In the genomic region with DNA sequence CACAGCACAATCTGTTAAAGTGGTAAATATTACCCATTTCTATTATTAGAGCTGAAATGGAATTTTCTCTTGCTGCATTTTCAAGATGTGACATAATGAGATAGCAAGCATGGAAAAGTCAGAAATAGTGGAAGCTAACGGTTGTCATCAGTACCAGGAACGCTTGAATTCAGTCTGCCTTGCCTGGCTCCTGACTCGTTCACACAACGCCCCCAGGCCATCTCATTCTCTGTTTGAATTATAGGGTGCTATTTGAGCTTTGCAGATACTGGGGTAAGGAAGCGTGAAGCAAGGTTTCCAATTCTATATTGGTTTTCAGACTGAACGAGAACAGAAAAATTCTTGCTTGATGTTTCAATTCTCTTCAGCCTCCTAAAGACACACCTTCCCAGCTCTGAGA, we compare ENCODE assay signal across 1 cellular context.
TF ChIP-seq lines count a peak whose summit lies in the region.

No MANE protein-coding gene starts in this region.

TF ChIP-seq in H1, 55 proteins besides CTCF, POLR2A, EP300 and RAD21:
- TF ChIP-seq, protein P1, sequence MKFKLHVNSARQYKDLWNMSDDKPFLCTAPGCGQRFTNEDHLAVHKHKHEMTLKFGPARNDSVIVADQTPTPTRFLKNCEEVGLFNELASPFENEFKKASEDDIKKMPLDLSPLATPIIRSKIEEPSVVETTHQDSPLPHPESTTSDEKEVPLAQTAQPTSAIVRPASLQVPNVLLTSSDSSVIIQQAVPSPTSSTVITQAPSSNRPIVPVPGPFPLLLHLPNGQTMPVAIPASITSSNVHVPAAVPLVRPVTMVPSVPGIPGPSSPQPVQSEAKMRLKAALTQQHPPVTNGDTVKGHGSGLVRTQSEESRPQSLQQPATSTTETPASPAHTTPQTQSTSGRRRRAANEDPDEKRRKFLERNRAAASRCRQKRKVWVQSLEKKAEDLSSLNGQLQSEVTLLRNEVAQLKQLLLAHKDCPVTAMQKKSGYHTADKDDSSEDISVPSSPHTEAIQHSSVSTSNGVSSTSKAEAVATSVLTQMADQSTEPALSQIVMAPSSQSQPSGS (IDR thresholded peaks at IDR 0.05; ENCODE audit: low read length), result no peak
- no peak for TF ChIP-seq JUN (IDR thresholded peaks at IDR 0.05; ENCODE audit: low read depth, low read length)
- TF ChIP-seq CEBPB (IDR thresholded peaks at IDR 0.05; ENCODE audit: low read depth, low read length), result no peak
- no peak for TF ChIP-seq HDAC2 (IDR thresholded peaks at IDR 0.05; ENCODE audit: borderline replicate concordance in 1 of 2, low read depth in 2 of 2, low read length in 2 of 2)
- TF ChIP-seq SRF (IDR thresholded peaks at IDR 0.05; ENCODE audit: low read depth, low read length), result no peak
- TF ChIP-seq PHF8 (conservative IDR thresholded peaks at IDR 0.05; ENCODE audit: low read depth, low read length), result no peak
- no peak for TF ChIP-seq SP2 (IDR thresholded peaks at IDR 0.05; ENCODE audit: low read length)
- no peak for TF ChIP-seq CBX8 (IDR thresholded peaks at IDR 0.05; ENCODE audit: borderline replicate concordance, low read depth, low read length)
- no peak for TF ChIP-seq EZH2 (IDR thresholded peaks at IDR 0.05; ENCODE audit: low read depth, low read length, severe bottlenecking)
- no peak for TF ChIP-seq POU5F1 (IDR thresholded peaks at IDR 0.05; ENCODE audit: low read depth, low read length)
- TF ChIP-seq SIN3A (conservative IDR thresholded peaks at IDR 0.05 in 1 of 2, IDR thresholded peaks at IDR 0.05 in 1 of 2; ENCODE audit: low read depth in 1 of 2, low read length in 2 of 2), result no peak
- no peak for TF ChIP-seq GABPA (IDR thresholded peaks at IDR 0.05; ENCODE audit: borderline replicate concordance, insufficient read depth, low read length)
- no peak for TF ChIP-seq SP1 (IDR thresholded peaks at IDR 0.05; ENCODE audit: low read depth, low read length)
- TF ChIP-seq JUND (IDR thresholded peaks at IDR 0.05; ENCODE audit: low read length), result no peak
- TF ChIP-seq TBP (IDR thresholded peaks at IDR 0.05; ENCODE audit: low read depth, low read length), result no peak
- TF ChIP-seq, protein P2, sequence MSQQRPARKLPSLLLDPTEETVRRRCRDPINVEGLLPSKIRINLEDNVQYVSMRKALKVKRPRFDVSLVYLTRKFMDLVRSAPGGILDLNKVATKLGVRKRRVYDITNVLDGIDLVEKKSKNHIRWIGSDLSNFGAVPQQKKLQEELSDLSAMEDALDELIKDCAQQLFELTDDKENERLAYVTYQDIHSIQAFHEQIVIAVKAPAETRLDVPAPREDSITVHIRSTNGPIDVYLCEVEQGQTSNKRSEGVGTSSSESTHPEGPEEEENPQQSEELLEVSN (IDR thresholded peaks at IDR 0.05), result no peak
- no peak for TF ChIP-seq BACH1 (IDR thresholded peaks at IDR 0.05; ENCODE audit: low read length)
